ENCODE assay signal across 8 cellular contexts in genomic region chr18:9913526-9914333, GRCh38. TPM values are rescaled to one million over a fixed set of nuclear protein-coding genes. Genes with fewer than 3 reads are reported as not detected.
DNase-seq lines count a peak whose midpoint lies in the region; ATAC-seq, FAIRE-seq and TF ChIP-seq lines count a peak whose summit lies in the region.

VAPA (plus strand) TSS chr18:9914016; CDS start chr18:9914257, 241 bp downstream.

- H3K27ac Mint-ChIP-seq in T-helper 2 cell treated with Interferon-gamma antibody and Interleukin-4, amounts not matched to agents 5 μg/mL and 100 μg/mL, for 36 hours = peak within 1 kb of the TSS; percentile 94

- WGBS in right cardiac atrium = under 1% methylated on average over 87 of the region's 87 CpGs

- no peaks in the 10 kb centered on the region for H3K36me3 ChIP-seq in ascending aorta

- H3K4me3 ChIP-seq in ascending aorta = peak within 1 kb of the TSS; percentile 96 to 97
- H3K4me3 ChIP-seq in right cardiac atrium (ENCODE audit: low read length) = peak within 1 kb of the TSS; percentile 90

- H3K36me3 Mint-ChIP-seq in T-helper 2 cell treated with Interferon-gamma antibody and Interleukin-4, amounts not matched to agents 5 μg/mL and 100 μg/mL, for 36 hours (ENCODE audit: low read depth) = peaks cover 1% of the 10 kb centered on the region

- ATAC-seq in GM18508 (IDR thresholded peaks at IDR 0.05; ENCODE audit: insufficient read depth, unreplicated experiment) (peak; percentile 77), HG02981 (IDR thresholded peaks at IDR 0.05; ENCODE audit: unreplicated experiment) (peak; percentile 79), right cardiac atrium (peak; percentile 97 to 98)

- peak; percentile 99 for FAIRE-seq in urothelium cell line (lab: Jason Lieb, UNC)

- H3K4me1 Mint-ChIP-seq in T-helper 2 cell treated with Interferon-gamma antibody and Interleukin-4, amounts not matched to agents 5 μg/mL and 100 μg/mL, for 36 hours (ENCODE audit: low read depth) = peaks cover 22% of the 10 kb centered on the region

- peak within 1 kb of the TSS; percentile 90 for H3K4me3 Mint-ChIP-seq in T-helper 2 cell treated with Interferon-gamma antibody and Interleukin-4, amounts not matched to agents 5 μg/mL and 100 μg/mL, for 36 hours

- no peak for TF ChIP-seq CTCF in ascending aorta (IDR thresholded peaks at IDR 0.05)

- H3K27me3 Mint-ChIP-seq in T-helper 2 cell treated with Interferon-gamma antibody and Interleukin-4, amounts not matched to agents 5 μg/mL and 100 μg/mL, for 36 hours (ENCODE audit: low read depth) = peaks cover 10% of the 10 kb centered on the region

- H3K4me1 ChIP-seq in ascending aorta (peaks cover 3 to 21% of the 10 kb centered on the region in 2 donors), right cardiac atrium (ENCODE audit: control insufficient read depth, insufficient read depth, low read length) (peaks cover under 1% of the 10 kb centered on the region)

- H3K9me3 Mint-ChIP-seq in T-helper 2 cell treated with Interferon-gamma antibody and Interleukin-4, amounts not matched to agents 5 μg/mL and 100 μg/mL, for 36 hours = no peaks in the 10 kb centered on the region

- H3K27ac ChIP-seq in ascending aorta (peak within 1 kb of the TSS; percentile 99 to 100), right cardiac atrium (ENCODE audit: low read length) (peak within 1 kb of the TSS; percentile 94)

- DNase-seq in NCI-H2029 (lab: John Stamatoyannopoulos, UW) (peak; percentile 88), ascending aorta (ENCODE audit: low spot score in 2 of 2) (peak; percentile 85 to 97), right cardiac atrium (peak; percentile 96 to 98 (median 98)), pulmonary artery endothelial cell (ENCODE audit: low read depth, low spot score) (peak; percentile 81), urothelium cell line (ENCODE audit: low spot score) (peak; percentile 100)
- peak; percentile 96 for DNase-seq in T-helper 2 cell treated with Interferon-gamma antibody and Interleukin-4, amounts not matched to agents 5 μg/mL and 100 μg/mL, for 36 hours (ENCODE audit: low spot score)

- no peaks in the 10 kb centered on the region for H3K27me3 ChIP-seq in ascending aorta
- H3K27me3 ChIP-seq in right cardiac atrium (ENCODE audit: control insufficient read depth, insufficient read depth) = no peaks in the 10 kb centered on the region

- intact Hi-C loops in ascending aorta (cut with DNase I) (loop anchor here (1.0 to 10.0 kb wide), 8 partner anchors 81 to 809 kb away; partner anchors contain the start of genes ANKRD12, NDUFV2, PPP4R1 and RAB31), right cardiac atrium (cut with DNase I) (loop anchor here in 1 of 4 donors (10.0 kb wide), 1 partner anchor 109 kb away; no protein-coding TSS in a partner anchor)

- no peaks in the 10 kb centered on the region for H3K9me3 ChIP-seq in ascending aorta
- no peaks in the 10 kb centered on the region for H3K9me3 ChIP-seq in right cardiac atrium (ENCODE audit: control insufficient read depth, low read length)

RNA-seq across cellular contexts. Expression of gene VAPA, which starts in this region (rescaled TPM):
- total RNA-seq in ascending aorta (109 TPM), right cardiac atrium (100 to 1,000 TPM; 172 to 206 (median 204) TPM), pulmonary artery endothelial cell (271 and 377 TPM in 2 replicates)
- 199 TPM for polyA plus RNA-seq in right cardiac atrium

Comparison
In these comparisons a context has a peak if more than half of its experiments do, and no peak if none do; other contexts are left out.
1. Peak in every context shown above with its lines: DNase-seq, ATAC-seq, H3K4me3 ChIP-seq and H3K27ac ChIP-seq.